In the genomic region with DNA sequence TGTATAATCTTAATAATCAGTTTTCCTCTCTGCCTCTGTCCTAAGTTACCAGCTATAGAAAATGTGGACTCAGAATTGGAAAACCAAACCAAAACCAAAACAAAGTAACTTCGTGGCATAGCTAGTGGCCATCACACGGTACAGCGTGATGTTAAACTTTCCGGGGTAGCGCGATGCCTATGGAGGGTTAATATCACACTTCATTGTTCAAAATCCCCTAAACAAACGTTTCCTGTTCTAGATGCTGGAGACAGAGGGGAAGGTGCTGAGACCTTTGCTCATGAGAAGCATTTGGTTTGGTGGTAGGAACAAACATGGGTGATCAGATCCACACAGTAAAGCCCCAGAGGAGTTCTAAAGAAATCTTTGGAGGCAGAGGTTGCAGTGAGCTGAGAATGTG, we compare ENCODE assay signal across 38 cellular contexts. TPM values are rescaled to one million over a fixed set of nuclear protein-coding genes. Genes with fewer than 3 reads are reported as not detected.
"Had no signal": no experiment of that assay in that cellular context is flagged by ENCODE, and none has a peak within 500 bp of the region (broad histone marks: within the 10 kb centered on the region; RNA-seq: fewer than 3 reads in every experiment).

No MANE protein-coding gene starts in this region.

- H3K4me3 ChIP-seq: SJCRH30 had no signal

- H3K4me1 Mint-ChIP-seq: activated CD4-positive, alpha-beta T cell treated with anti-CD3 and anti-CD28 coated beads, Interleukin-2, amount 10 ng/mL, durations not matched to agents 24 days and 14 days had no signal

- H3K4me2 ChIP-seq: KMS-11, SK-N-SH had no signal

- FAIRE-seq: TTC549 had no signal

- ATAC-seq: activated CD8-positive, alpha-beta T cell treated with anti-CD3 and anti-CD28 coated beads for 36 hours; activated naive CD4-positive, alpha-beta T cell treated with anti-CD3 and anti-CD28 coated beads, Interleukin-2, amount 50 U/mL, for 72 hours; activated T-cell treated with anti-CD3 and anti-CD28 coated beads, Interleukin-2, amount 50 U/mL, for 4 hours; Panc1 had no signal

- H3K36me3 Mint-ChIP-seq: activated naive CD4-positive, alpha-beta T cell treated with anti-CD3 and anti-CD28 coated beads, Interleukin-2, amount 50 U/mL, for 72 hours had no signal

- H3K27ac Mint-ChIP-seq: activated CD4-positive, alpha-beta T cell treated with anti-CD3 and anti-CD28 coated beads, Interleukin-2, amount 10 ng/mL, durations not matched to agents 24 days and 14 days; activated CD8-positive, alpha-beta T cell treated with anti-CD3 and anti-CD28 coated beads for 36 hours; activated naive CD4-positive, alpha-beta T cell treated with anti-CD3 and anti-CD28 coated beads for 36 hours; activated naive CD4-positive, alpha-beta T cell treated with anti-CD3 and anti-CD28 coated beads, Interleukin-2, amount 50 U/mL, for 72 hours; activated T-helper 1 cell treated with anti-CD3 and anti-CD28 coated beads, Interleukin-12 subunit alpha, Interleukin-12 subunit beta, Interleukin-2, Interleukin-4 antibody, amounts not matched to agents 30 ng/mL and 10 ng/mL and 1 ng/mL, durations not matched to agents 14 hours and 24 hours and 36 hours; T-helper 1 cell treated with Interleukin-12 subunit alpha and Interleukin-12 subunit beta and Interleukin-4 antibody, amounts not matched to agents 30 μg/mL and 1 μg/mL, for 36 hours; T-helper 2 cell treated with Interferon-gamma antibody and Interleukin-4, amounts not matched to agents 5 μg/mL and 100 μg/mL, for 36 hours had no signal

- H3K9ac ChIP-seq: KMS-11, SK-N-SH had no signal

- H3K36me3 ChIP-seq: brain microvascular endothelial cell, SJCRH30 had no signal

- H3K9me3 ChIP-seq: SJCRH30, SK-N-SH had no signal

- DNase-seq: activated CD4-positive, alpha-beta T cell treated with anti-CD3 and anti-CD28 coated beads, Interleukin-2, amount 10 ng/mL, durations not matched to agents 24 days and 14 days; activated CD4-positive, alpha-beta T cell treated with anti-CD3 and anti-CD28 coated beads, Interleukin-2, amount 50 U/mL, for 4 hours; activated CD8-positive, alpha-beta T cell treated with anti-CD3 and anti-CD28 coated beads for 36 hours; activated gamma-delta T cell treated with Interleukin-2 at 50 U/mL for 16 hours; activated naive CD4-positive, alpha-beta T cell treated with anti-CD3 and anti-CD28 coated beads for 36 hours; activated T-cell treated with anti-CD3 and anti-CD28 coated beads for 4 hours; activated T-cell treated with anti-CD3 and anti-CD28 coated beads, Interleukin-2, amount 50 U/mL, for 4 hours; amniotic stem cell; aorta; brain microvascular endothelial cell; central memory CD4-positive, alpha-beta T cell; MM.1S; MV-4-11; NCI-H1092; NCI-H1417; NCI-H146; NCI-H187; NCI-H2029 treated with DMSO at 0.1 percent for 48 hours; NCI-H2171 treated with DMSO at 0.1 percent for 48 hours; NCI-H226; NCI-H446 treated with DMSO at 0.1 percent for 48 hours; NCI-H524; NCI-H69; NCI-H82; SHP77; SJCRH30; SK-N-SH had no signal

- H3K9me3 Mint-ChIP-seq: activated CD4-positive, alpha-beta T cell treated with anti-CD3 and anti-CD28 coated beads, Interleukin-2, amount 10 ng/mL, durations not matched to agents 24 days and 14 days; activated CD8-positive, alpha-beta T cell treated with anti-CD3 and anti-CD28 coated beads for 36 hours; activated naive CD4-positive, alpha-beta T cell treated with anti-CD3 and anti-CD28 coated beads for 36 hours; activated naive CD4-positive, alpha-beta T cell treated with anti-CD3 and anti-CD28 coated beads, Interleukin-2, amount 50 U/mL, for 72 hours; activated T-cell treated with anti-CD3 and anti-CD28 coated beads, Interleukin-2, amount 50 U/mL, for 4 hours; activated T-helper 1 cell treated with anti-CD3 and anti-CD28 coated beads, Interleukin-12 subunit alpha, Interleukin-12 subunit beta, Interleukin-2, Interleukin-4 antibody, amounts not matched to agents 30 ng/mL and 10 ng/mL and 1 ng/mL, durations not matched to agents 14 hours and 24 hours and 36 hours; T-helper 1 cell treated with Interleukin-12 subunit alpha and Interleukin-12 subunit beta and Interleukin-4 antibody, amounts not matched to agents 30 μg/mL and 1 μg/mL, for 36 hours; T-helper 2 cell treated with Interferon-gamma antibody and Interleukin-4, amounts not matched to agents 5 μg/mL and 100 μg/mL, for 36 hours had no signal

- H3K27me3 ChIP-seq: brain microvascular endothelial cell, SJCRH30 had no signal

- H3K4me3 Mint-ChIP-seq: activated CD4-positive, alpha-beta T cell treated with anti-CD3 and anti-CD28 coated beads, Interleukin-2, amount 10 ng/mL, durations not matched to agents 24 days and 14 days; activated CD8-positive, alpha-beta T cell treated with anti-CD3 and anti-CD28 coated beads for 36 hours; activated naive CD4-positive, alpha-beta T cell treated with anti-CD3 and anti-CD28 coated beads for 36 hours; activated T-cell treated with anti-CD3 and anti-CD28 coated beads, Interleukin-2, amount 50 U/mL, for 4 hours; activated T-helper 1 cell treated with anti-CD3 and anti-CD28 coated beads, Interleukin-12 subunit alpha, Interleukin-12 subunit beta, Interleukin-2, Interleukin-4 antibody, amounts not matched to agents 30 ng/mL and 10 ng/mL and 1 ng/mL, durations not matched to agents 14 hours and 24 hours and 36 hours; T-helper 1 cell treated with Interleukin-12 subunit alpha and Interleukin-12 subunit beta and Interleukin-4 antibody, amounts not matched to agents 30 μg/mL and 1 μg/mL, for 36 hours; T-helper 2 cell treated with Interferon-gamma antibody and Interleukin-4, amounts not matched to agents 5 μg/mL and 100 μg/mL, for 36 hours had no signal

- H3K27ac ChIP-seq: brain microvascular endothelial cell, KMS-11, SJCRH30 had no signal

RNA-seq across cellular contexts. Expression of a gene that starts 4.9 kb away (rescaled TPM):
- total RNA-seq: activated CD4-positive, alpha-beta T cell treated with anti-CD3 and anti-CD28 coated beads, Interleukin-2, amount 10 ng/mL, durations not matched to agents 24 days and 14 days; activated CD8-positive, alpha-beta memory T cell treated with anti-CD3 and anti-CD28 coated beads for 36 hours; activated CD8-positive, alpha-beta T cell treated with anti-CD3 and anti-CD28 coated beads for 36 hours; activated naive CD4-positive, alpha-beta T cell treated with anti-CD3 and anti-CD28 coated beads for 36 hours; activated naive CD4-positive, alpha-beta T cell treated with anti-CD3 and anti-CD28 coated beads, Interleukin-2, amount 50 U/mL, for 72 hours; activated T-cell treated with anti-CD3 and anti-CD28 coated beads, Interleukin-2, amount 50 U/mL, for 4 hours; activated T-helper 1 cell treated with anti-CD3 and anti-CD28 coated beads, Interleukin-12 subunit alpha, Interleukin-12 subunit beta, Interleukin-2, Interleukin-4 antibody, amounts not matched to agents 30 ng/mL and 10 ng/mL and 1 ng/mL, durations not matched to agents 14 hours and 24 hours and 36 hours; aorta; chondrocyte; LHCN-M2; RPMI7951; SJCRH30 had no signal
- polyA plus RNA-seq: aorta had no signal
